Comparison of ENCODE assay signal across 18 cellular contexts in genomic region chr16:3581392-3581791, GRCh38.
"Had no signal": no experiment of that assay in that cellular context is flagged by ENCODE, and none has a peak within 500 bp of the region (broad histone marks: within the 10 kb centered on the region; RNA-seq: fewer than 3 reads in every experiment).

No MANE protein-coding gene starts in this region.

- H3K9me3 ChIP-seq: body of pancreas, gastrocnemius medialis, spleen, thoracic aorta, upper lobe of right lung had no signal

- H3K4me3 ChIP-seq: body of pancreas, dorsolateral prefrontal cortex, gastrocnemius medialis, spleen, thoracic aorta, upper lobe of right lung had no signal

- DNase-seq: activated CD4-positive, alpha-beta T cell treated with anti-CD3 and anti-CD28 coated beads, Interleukin-2, amount 10 ng/mL, durations not matched to agents 7 days and 5 days; activated gamma-delta T cell treated with Interleukin-2 at 50 U/mL for 16 hours; activated naive CD8-positive, alpha-beta T cell treated with anti-CD3 and anti-CD28 coated beads for 36 hours; body of pancreas; dorsolateral prefrontal cortex; erythroblast; gastrocnemius medialis; head of caudate nucleus; immature natural killer cell; mesendoderm; naive thymus-derived CD4-positive, alpha-beta T cell; retina; spleen; stimulated activated CD4-positive, alpha-beta T cell treated with anti-CD3 and anti-CD28 coated beads, Interleukin-4, amount 100 ng/mL, for 4 hours; stimulated activated naive B cell treated with anti-CD40 and anti-IgM and Interleukin-4, amounts not matched to agents 10 μg/mL and 1 μg/mL and 100 μg/mL, for 72 hours; T1000; upper lobe of right lung had no signal

- H3K27me3 Mint-ChIP-seq: activated CD4-positive, alpha-beta T cell treated with anti-CD3 and anti-CD28 coated beads, Interleukin-2, amount 10 ng/mL, durations not matched to agents 7 days and 5 days; activated naive CD8-positive, alpha-beta T cell treated with anti-CD3 and anti-CD28 coated beads for 36 hours; naive thymus-derived CD4-positive, alpha-beta T cell; stimulated activated naive B cell treated with anti-CD40 and anti-IgM and Interleukin-4, amounts not matched to agents 10 μg/mL and 1 μg/mL and 100 μg/mL, for 72 hours had no signal

- H3K27ac ChIP-seq: body of pancreas, dorsolateral prefrontal cortex, gastrocnemius medialis, thoracic aorta, upper lobe of right lung had no signal

- H3K4me3 Mint-ChIP-seq: activated CD4-positive, alpha-beta T cell treated with anti-CD3 and anti-CD28 coated beads, Interleukin-2, amount 10 ng/mL, durations not matched to agents 7 days and 5 days; activated naive CD8-positive, alpha-beta T cell treated with anti-CD3 and anti-CD28 coated beads for 36 hours had no signal

- H3K27me3 ChIP-seq: body of pancreas, dorsolateral prefrontal cortex, upper lobe of right lung had no signal

- H3K4me1 ChIP-seq: body of pancreas, gastrocnemius medialis had no signal

- H3K27ac Mint-ChIP-seq: activated naive CD8-positive, alpha-beta T cell treated with anti-CD3 and anti-CD28 coated beads for 36 hours had no signal

- H3K9me3 Mint-ChIP-seq: activated CD4-positive, alpha-beta T cell treated with anti-CD3 and anti-CD28 coated beads, Interleukin-2, amount 10 ng/mL, durations not matched to agents 7 days and 5 days; activated naive CD8-positive, alpha-beta T cell treated with anti-CD3 and anti-CD28 coated beads for 36 hours; immature natural killer cell; naive thymus-derived CD4-positive, alpha-beta T cell; stimulated activated naive B cell treated with anti-CD40 and anti-IgM and Interleukin-4, amounts not matched to agents 10 μg/mL and 1 μg/mL and 100 μg/mL, for 72 hours had no signal

- ATAC-seq: body of pancreas; gastrocnemius medialis; naive thymus-derived CD4-positive, alpha-beta T cell; stimulated activated naive B cell treated with anti-CD40 and anti-IgM and Interleukin-4, amounts not matched to agents 10 μg/mL and 1 μg/mL and 100 μg/mL, for 72 hours; upper lobe of right lung had no signal
